Comparison of ENCODE assay signal across 2 cellular contexts in genomic region chr15:63504979-63505841, GRCh38.
TF ChIP-seq lines count a peak whose summit lies in the region.

No MANE protein-coding gene starts in this region.

TF ChIP-seq in SK-N-SH, 30 proteins besides CTCF, POLR2A, EP300 and RAD21 (continued from another document):
- no peak for TF ChIP-seq USF2 (IDR thresholded peaks at IDR 0.05; ENCODE audit: borderline replicate concordance, low read depth, low read length)
- TF ChIP-seq GABPA (IDR thresholded peaks at IDR 0.05; ENCODE audit: low read depth), result no peak
- no peak for TF ChIP-seq MEF2A (IDR thresholded peaks at IDR 0.05; ENCODE audit: borderline replicate concordance, low read depth)
- no peak for TF ChIP-seq NRF1 (IDR thresholded peaks at IDR 0.05; ENCODE audit: low read depth, low read length)
- no peak for TF ChIP-seq FOXJ3 (CRISPR knock-in tag; IDR thresholded peaks at IDR 0.05)
- no peak for TF ChIP-seq TEAD4 (IDR thresholded peaks at IDR 0.05; ENCODE audit: borderline replicate concordance, insufficient read depth)
- no peak for TF ChIP-seq RXRA (IDR thresholded peaks at IDR 0.05; ENCODE audit: borderline replicate concordance, low read depth)
TF ChIP-seq in SK-N-SH: peak in this region for 5.

TF ChIP-seq in K562, 482 proteins besides CTCF, POLR2A, EP300 and RAD21 (continued from another document and continues in another):
- no peak for TF ChIP-seq ATF6 (CRISPR knock-in tag; IDR thresholded peaks at IDR 0.05)
- TF ChIP-seq NFIC (IDR thresholded peaks at IDR 0.05), result no peak; the same call in 1 of the 2 replicates
- TF ChIP-seq HCFC1 (IDR thresholded peaks at IDR 0.05; ENCODE audit: low read depth, low read length), result no peak
- TF ChIP-seq E2F3 (CRISPR knock-in tag; IDR thresholded peaks at IDR 0.05), result 0 out of 2 replicates have a peak, but pooled peaks have one; percentile 42
- no peak for TF ChIP-seq ZNF134 (CRISPR knock-in tag; conservative IDR thresholded peaks at IDR 0.05)
- TF ChIP-seq TEAD2 (tag; IDR thresholded peaks at IDR 0.05), result no peak
- TF ChIP-seq ZBTB11 (CRISPR knock-in tag; IDR thresholded peaks at IDR 0.05), result 0 out of 6 replicates have a peak, but pooled peaks of 1 of the 3 experiments have one; percentile 4
- TF ChIP-seq ZFX (CRISPR knock-in tag; IDR thresholded peaks at IDR 0.05), result peak; percentile 47
- no peak for TF ChIP-seq PCBP2 (IDR thresholded peaks at IDR 0.05; ENCODE audit: low read depth, low read length, poor library complexity, severe bottlenecking)
- TF ChIP-seq SRSF7 (optimal IDR thresholded peaks at IDR 0.05; ENCODE audit: low read depth, low read length), result no peak
- TF ChIP-seq ZSCAN29 (IDR thresholded peaks at IDR 0.05), result no peak
- TF ChIP-seq ELF2 (CRISPR knock-in tag; IDR thresholded peaks at IDR 0.05), result peak; percentile 75
- TF ChIP-seq THAP12 (CRISPR knock-in tag; IDR thresholded peaks at IDR 0.05), result no peak
- no peak for TF ChIP-seq SMARCC2 (IDR thresholded peaks at IDR 0.05; ENCODE audit: low read depth)
- no peak for TF ChIP-seq SMARCA4 (IDR thresholded peaks at IDR 0.05)
- no peak for TF ChIP-seq ZNF668 (CRISPR knock-in tag; IDR thresholded peaks at IDR 0.05)
- no peak for TF ChIP-seq ZNF431 (CRISPR knock-in tag; IDR thresholded peaks at IDR 0.05)
- TF ChIP-seq E2F6 (IDR thresholded peaks at IDR 0.05; ENCODE audit: borderline replicate concordance in 1 of 2, extremely low read depth in 1 of 2, insufficient read depth in 1 of 2, insufficient read length in 1 of 2, low read depth in 1 of 2, low read length in 1 of 2, poor library complexity in 1 of 2, severe bottlenecking in 1 of 2), result peak; percentile 76 to 94
- TF ChIP-seq GATAD2B (IDR thresholded peaks at IDR 0.05; ENCODE audit: borderline replicate concordance), result peak; percentile 83
- TF ChIP-seq ZNF444 (CRISPR knock-in tag; IDR thresholded peaks at IDR 0.05), result no peak
- TF ChIP-seq L3MBTL2 (IDR thresholded peaks at IDR 0.05), result peak; percentile 76
- TF ChIP-seq, protein P1, sequence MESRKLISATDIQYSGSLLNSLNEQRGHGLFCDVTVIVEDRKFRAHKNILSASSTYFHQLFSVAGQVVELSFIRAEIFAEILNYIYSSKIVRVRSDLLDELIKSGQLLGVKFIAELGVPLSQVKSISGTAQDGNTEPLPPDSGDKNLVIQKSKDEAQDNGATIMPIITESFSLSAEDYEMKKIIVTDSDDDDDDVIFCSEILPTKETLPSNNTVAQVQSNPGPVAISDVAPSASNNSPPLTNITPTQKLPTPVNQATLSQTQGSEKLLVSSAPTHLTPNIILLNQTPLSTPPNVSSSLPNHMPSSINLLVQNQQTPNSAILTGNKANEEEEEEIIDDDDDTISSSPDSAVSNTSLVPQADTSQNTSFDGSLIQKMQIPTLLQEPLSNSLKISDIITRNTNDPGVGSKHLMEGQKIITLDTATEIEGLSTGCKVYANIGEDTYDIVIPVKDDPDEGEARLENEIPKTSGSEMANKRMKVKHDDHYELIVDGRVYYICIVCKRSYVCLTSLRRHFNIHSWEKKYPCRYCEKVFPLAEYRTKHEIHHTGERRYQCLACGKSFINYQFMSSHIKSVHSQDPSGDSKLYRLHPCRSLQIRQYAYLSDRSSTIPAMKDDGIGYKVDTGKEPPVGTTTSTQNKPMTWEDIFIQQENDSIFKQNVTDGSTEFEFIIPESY (CRISPR knock-in tag; IDR thresholded peaks at IDR 0.05), result no peak
- TF ChIP-seq FOXA1 (IDR thresholded peaks at IDR 0.05; ENCODE audit: borderline replicate concordance), result no peak
- TF ChIP-seq ZNF740 (CRISPR knock-in tag; IDR thresholded peaks at IDR 0.05), result no peak
- TF ChIP-seq ZNF740 (tag; IDR thresholded peaks at IDR 0.05), result no peak
- TF ChIP-seq NFE2L1 (tag; IDR thresholded peaks at IDR 0.05; ENCODE audit: borderline replicate concordance, low read depth), result no peak
- peak; percentile 21; the same call in 1 of the 2 replicates for TF ChIP-seq MYC (IDR thresholded peaks at IDR 0.05; ENCODE audit: low read depth, low read length)
- no peak for TF ChIP-seq MYC (CRISPR knock-in tag; IDR thresholded peaks at IDR 0.05; ENCODE audit: borderline replicate concordance, low read depth)
- 0 out of 2 replicates have a peak, but pooled peaks have one; percentile 69 for TF ChIP-seq ZBTB7A (IDR thresholded peaks at IDR 0.05; ENCODE audit: borderline replicate concordance, control insufficient read depth, low read depth, low read length)
- no peak for TF ChIP-seq ZNF695 (CRISPR knock-in tag; IDR thresholded peaks at IDR 0.05)
- TF ChIP-seq ZNF3 (CRISPR knock-in tag; IDR thresholded peaks at IDR 0.05), result no peak
- no peak for TF ChIP-seq HDAC2 (IDR thresholded peaks at IDR 0.05)
- no peak for TF ChIP-seq ZNF232 (CRISPR knock-in tag; IDR thresholded peaks at IDR 0.05)
- TF ChIP-seq DMBX1 (CRISPR knock-in tag; IDR thresholded peaks at IDR 0.05; ENCODE audit: borderline replicate concordance), result no peak
- TF ChIP-seq ZC3H11A (IDR thresholded peaks at IDR 0.05; ENCODE audit: low read depth, low read length), result no peak
- TF ChIP-seq, protein P2, sequence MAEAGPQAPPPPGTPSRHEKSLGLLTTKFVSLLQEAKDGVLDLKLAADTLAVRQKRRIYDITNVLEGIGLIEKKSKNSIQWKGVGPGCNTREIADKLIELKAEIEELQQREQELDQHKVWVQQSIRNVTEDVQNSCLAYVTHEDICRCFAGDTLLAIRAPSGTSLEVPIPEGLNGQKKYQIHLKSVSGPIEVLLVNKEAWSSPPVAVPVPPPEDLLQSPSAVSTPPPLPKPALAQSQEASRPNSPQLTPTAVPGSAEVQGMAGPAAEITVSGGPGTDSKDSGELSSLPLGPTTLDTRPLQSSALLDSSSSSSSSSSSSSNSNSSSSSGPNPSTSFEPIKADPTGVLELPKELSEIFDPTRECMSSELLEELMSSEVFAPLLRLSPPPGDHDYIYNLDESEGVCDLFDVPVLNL (CRISPR knock-in tag; IDR thresholded peaks at IDR 0.05; ENCODE audit: low read depth), result 0 out of 2 replicates have a peak, but pooled peaks have one; percentile 10
- TF ChIP-seq RBM17 (IDR thresholded peaks at IDR 0.05; ENCODE audit: borderline replicate concordance, low read depth, low read length), result no peak
- TF ChIP-seq, protein P3, sequence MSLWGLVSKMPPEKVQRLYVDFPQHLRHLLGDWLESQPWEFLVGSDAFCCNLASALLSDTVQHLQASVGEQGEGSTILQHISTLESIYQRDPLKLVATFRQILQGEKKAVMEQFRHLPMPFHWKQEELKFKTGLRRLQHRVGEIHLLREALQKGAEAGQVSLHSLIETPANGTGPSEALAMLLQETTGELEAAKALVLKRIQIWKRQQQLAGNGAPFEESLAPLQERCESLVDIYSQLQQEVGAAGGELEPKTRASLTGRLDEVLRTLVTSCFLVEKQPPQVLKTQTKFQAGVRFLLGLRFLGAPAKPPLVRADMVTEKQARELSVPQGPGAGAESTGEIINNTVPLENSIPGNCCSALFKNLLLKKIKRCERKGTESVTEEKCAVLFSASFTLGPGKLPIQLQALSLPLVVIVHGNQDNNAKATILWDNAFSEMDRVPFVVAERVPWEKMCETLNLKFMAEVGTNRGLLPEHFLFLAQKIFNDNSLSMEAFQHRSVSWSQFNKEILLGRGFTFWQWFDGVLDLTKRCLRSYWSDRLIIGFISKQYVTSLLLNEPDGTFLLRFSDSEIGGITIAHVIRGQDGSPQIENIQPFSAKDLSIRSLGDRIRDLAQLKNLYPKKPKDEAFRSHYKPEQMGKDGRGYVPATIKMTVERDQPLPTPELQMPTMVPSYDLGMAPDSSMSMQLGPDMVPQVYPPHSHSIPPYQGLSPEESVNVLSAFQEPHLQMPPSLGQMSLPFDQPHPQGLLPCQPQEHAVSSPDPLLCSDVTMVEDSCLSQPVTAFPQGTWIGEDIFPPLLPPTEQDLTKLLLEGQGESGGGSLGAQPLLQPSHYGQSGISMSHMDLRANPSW (CRISPR knock-in tag; IDR thresholded peaks at IDR 0.05), result no peak
- TF ChIP-seq, protein P4, sequence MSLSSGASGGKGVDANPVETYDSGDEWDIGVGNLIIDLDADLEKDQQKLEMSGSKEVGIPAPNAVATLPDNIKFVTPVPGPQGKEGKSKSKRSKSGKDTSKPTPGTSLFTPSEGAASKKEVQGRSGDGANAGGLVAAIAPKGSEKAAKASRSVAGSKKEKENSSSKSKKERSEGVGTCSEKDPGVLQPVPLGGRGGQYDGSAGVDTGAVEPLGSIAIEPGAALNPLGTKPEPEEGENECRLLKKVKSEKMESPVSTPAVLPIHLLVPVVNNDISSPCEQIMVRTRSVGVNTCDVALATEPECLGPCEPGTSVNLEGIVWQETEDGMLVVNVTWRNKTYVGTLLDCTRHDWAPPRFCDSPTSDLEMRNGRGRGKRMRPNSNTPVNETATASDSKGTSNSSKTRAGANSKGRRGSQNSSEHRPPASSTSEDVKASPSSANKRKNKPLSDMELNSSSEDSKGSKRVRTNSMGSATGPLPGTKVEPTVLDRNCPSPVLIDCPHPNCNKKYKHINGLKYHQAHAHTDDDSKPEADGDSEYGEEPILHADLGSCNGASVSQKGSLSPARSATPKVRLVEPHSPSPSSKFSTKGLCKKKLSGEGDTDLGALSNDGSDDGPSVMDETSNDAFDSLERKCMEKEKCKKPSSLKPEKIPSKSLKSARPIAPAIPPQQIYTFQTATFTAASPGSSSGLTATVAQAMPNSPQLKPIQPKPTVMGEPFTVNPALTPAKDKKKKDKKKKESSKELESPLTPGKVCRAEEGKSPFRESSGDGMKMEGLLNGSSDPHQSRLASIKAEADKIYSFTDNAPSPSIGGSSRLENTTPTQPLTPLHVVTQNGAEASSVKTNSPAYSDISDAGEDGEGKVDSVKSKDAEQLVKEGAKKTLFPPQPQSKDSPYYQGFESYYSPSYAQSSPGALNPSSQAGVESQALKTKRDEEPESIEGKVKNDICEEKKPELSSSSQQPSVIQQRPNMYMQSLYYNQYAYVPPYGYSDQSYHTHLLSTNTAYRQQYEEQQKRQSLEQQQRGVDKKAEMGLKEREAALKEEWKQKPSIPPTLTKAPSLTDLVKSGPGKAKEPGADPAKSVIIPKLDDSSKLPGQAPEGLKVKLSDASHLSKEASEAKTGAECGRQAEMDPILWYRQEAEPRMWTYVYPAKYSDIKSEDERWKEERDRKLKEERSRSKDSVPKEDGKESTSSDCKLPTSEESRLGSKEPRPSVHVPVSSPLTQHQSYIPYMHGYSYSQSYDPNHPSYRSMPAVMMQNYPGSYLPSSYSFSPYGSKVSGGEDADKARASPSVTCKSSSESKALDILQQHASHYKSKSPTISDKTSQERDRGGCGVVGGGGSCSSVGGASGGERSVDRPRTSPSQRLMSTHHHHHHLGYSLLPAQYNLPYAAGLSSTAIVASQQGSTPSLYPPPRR (CRISPR knock-in tag; IDR thresholded peaks at IDR 0.05; ENCODE audit: borderline replicate concordance), result no peak
